In the genomic region with DNA sequence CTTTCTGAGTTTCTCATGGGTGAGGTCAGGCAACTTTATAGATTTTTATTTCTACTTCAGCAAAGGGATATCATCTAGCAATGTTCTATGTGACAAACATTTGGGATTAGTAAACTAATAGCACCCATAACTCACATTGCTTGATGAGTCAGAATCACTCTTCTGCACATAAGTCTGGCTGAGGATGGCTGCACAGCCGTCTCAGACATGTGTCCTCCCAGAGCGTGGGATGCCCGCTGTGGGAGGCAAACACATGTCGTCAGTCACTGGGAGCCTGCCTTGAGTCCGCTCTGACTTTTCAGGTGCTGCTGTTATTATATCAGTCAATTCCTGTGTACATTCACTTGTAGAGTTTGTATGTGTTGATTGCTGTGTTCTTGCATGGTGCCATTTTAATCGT, we compare ENCODE assay signal across 19 cellular contexts.
"Had no signal": no experiment of that assay in that cellular context is flagged by ENCODE, and none has a peak within 500 bp of the region (broad histone marks: within the 10 kb centered on the region; RNA-seq: fewer than 3 reads in every experiment).

No MANE protein-coding gene starts in this region.

- DNase-seq: activated naive CD4-positive, alpha-beta T cell; activated T-cell treated with anti-CD3 and anti-CD28 coated beads for 4 hours; activated T-cell treated with anti-CD3 and anti-CD28 coated beads, Interleukin-2, amount 50 U/mL, for 72 hours; central memory CD4-positive, alpha-beta T cell; foreskin melanocyte; left cardiac atrium; mammary epithelial cell; naive B cell; nephron progenitor cell; ovary; psoas muscle; right cardiac atrium; spleen; stimulated activated naive CD4-positive, alpha-beta T cell; T-helper 2 cell; transverse colon had no signal

- H3K27me3 ChIP-seq: breast epithelium, neutrophil, ovary, spleen, transverse colon had no signal

- H3K4me1 ChIP-seq: breast epithelium, psoas muscle, spleen, transverse colon had no signal

- H3K4me3 ChIP-seq: breast epithelium, ovary, psoas muscle, spleen, transverse colon had no signal

- ATAC-seq: activated naive CD4-positive, alpha-beta T cell treated with anti-CD3 and anti-CD28 coated beads, Interleukin-2, amount 50 U/mL, for 72 hours; activated T-cell treated with anti-CD3 and anti-CD28 coated beads, Interleukin-2, amount 50 U/mL, for 72 hours; left cardiac atrium; psoas muscle; right cardiac atrium had no signal

- H3K27ac ChIP-seq: breast epithelium, neutrophil, ovary, psoas muscle, spleen, transverse colon had no signal

- H3K9me3 ChIP-seq: breast epithelium, neutrophil, ovary, psoas muscle, spleen, transverse colon had no signal

- H3K36me3 ChIP-seq: breast epithelium, neutrophil, ovary, spleen, transverse colon had no signal
